14 cellular contexts compared by ENCODE assay signal in genomic region chr1:212486591-212486963, GRCh38. TPM values are rescaled to one million over a fixed set of nuclear protein-coding genes. Genes with fewer than 3 reads are reported as not detected.
A peak's percentile ranks its signal among the peaks of the same experiment; 100 is the strongest.
DNase-seq lines count a peak whose midpoint lies in the region; ATAC-seq and TF ChIP-seq lines count a peak whose summit lies in the region.
"Had no signal": no experiment of that assay in that cellular context is flagged by ENCODE, and none has a peak within 500 bp of the region (broad histone marks: within the 10 kb centered on the region; RNA-seq: fewer than 3 reads in every experiment).

No MANE protein-coding gene starts in this region.

- H3K9ac ChIP-seq in mucosa of rectum (ENCODE audit: low read depth in 1 of 2, low read length in 2 of 2) = no peak overlapping the region

- H3K27me3 ChIP-seq in cardiac muscle cell = no peaks in the 10 kb centered on the region
- no peaks in the 10 kb centered on the region for H3K27me3 ChIP-seq in brain microvascular endothelial cell (replicated peaks)
- H3K27me3 ChIP-seq in mucosa of rectum (ENCODE audit: control insufficient read depth in 2 of 2, insufficient read depth in 2 of 2, low read length in 2 of 2) = no peaks in the 10 kb centered on the region
- no peaks in the 10 kb centered on the region for H3K27me3 ChIP-seq in upper lobe of right lung
- H3K27me3 ChIP-seq: colonic mucosa, ovary, upper lobe of left lung had no signal

- no peaks in the 10 kb centered on the region for H3K9me3 ChIP-seq in cardiac muscle cell (ENCODE audit: low read depth)
- H3K9me3 ChIP-seq in mucosa of rectum (ENCODE audit: control insufficient read depth in 2 of 2, low read length in 2 of 2) = no peaks in the 10 kb centered on the region
- no peaks in the 10 kb centered on the region for H3K9me3 ChIP-seq in upper lobe of right lung
- H3K9me3 ChIP-seq: colonic mucosa, ovary, upper lobe of left lung had no signal

- intact Hi-C loops in cardiac septum (cut with DNase I) = no loop called here
- intact Hi-C loops in upper lobe of right lung (cut with DNase I) = no loop called here

- no peak overlapping the region for H3K4me3 ChIP-seq in cardiac muscle cell
- no peak overlapping the region for H3K4me3 ChIP-seq in brain microvascular endothelial cell (ENCODE audit: low read depth, low read length)
- H3K4me3 ChIP-seq in mucosa of rectum (ENCODE audit: low read length in 2 of 2) = no peak overlapping the region
- no peak overlapping the region for H3K4me3 ChIP-seq in upper lobe of right lung
- H3K4me3 ChIP-seq: colonic mucosa, ovary, upper lobe of left lung had no signal

- DNase-seq in cardiac muscle cell (ENCODE audit: low read depth in 1 of 2, low spot score in 1 of 2) (no peak), cardiac septum (ENCODE audit: low spot score) (no peak), brain microvascular endothelial cell (no peak), upper lobe of right lung (no peak)
- DNase-seq in activated CD4-positive, alpha-beta T cell treated with anti-CD3 and anti-CD28 coated beads, Interleukin-2, amount 50 U/mL, for 1 hour = no peak
- DNase-seq: activated effector memory CD4-positive, alpha-beta T cell treated with Interleukin-2 at 50 U/mL for 16 hours; CD4-positive, alpha-beta memory T cell; midbrain; ovary had no signal

- H3K27ac ChIP-seq in cardiac muscle cell (peak overlapping the region; percentile 39), brain microvascular endothelial cell (peak overlapping the region; percentile 79), mucosa of rectum (ENCODE audit: low read depth in 2 of 2, low read length in 2 of 2) (peak overlapping the region; percentile 17 to 34), upper lobe of right lung (peak overlapping the region; percentile 42)
- H3K27ac ChIP-seq: colonic mucosa, ovary had no signal

- TF ChIP-seq CTCF in cardiac muscle cell (IDR thresholded peaks at IDR 0.05; ENCODE audit: low read depth, low read length) (no peak), brain microvascular endothelial cell (IDR thresholded peaks at IDR 0.05; ENCODE audit: low read depth, low read length, missing control alignments) (no peak), upper lobe of right lung (IDR thresholded peaks at IDR 0.05) (no peak)

- in situ Hi-C loops in brain microvascular endothelial cell (cut with HindIII; ENCODE audit: low pct_ligation_motif_present, low sequenced_read_pairs) = no loop called here

- H3K36me3 ChIP-seq in cardiac muscle cell (no peaks in the 10 kb centered on the region), brain microvascular endothelial cell (replicated peaks) (no peaks in the 10 kb centered on the region), mucosa of rectum (ENCODE audit: control insufficient read depth in 2 of 2, insufficient read depth in 2 of 2, low read length in 2 of 2) (no peaks in the 10 kb centered on the region), upper lobe of right lung (no peaks in the 10 kb centered on the region)
- H3K36me3 ChIP-seq: colonic mucosa, ovary, upper lobe of left lung had no signal

- peaks cover 18% of the 10 kb centered on the region for H3K4me1 ChIP-seq in cardiac muscle cell (ENCODE audit: low read depth)
- H3K4me1 ChIP-seq in mucosa of rectum (ENCODE audit: control insufficient read depth in 2 of 2, insufficient read depth in 2 of 2, low read length in 2 of 2) = peaks cover 3 to 18% of the 10 kb centered on the region in 2 donors
- peaks cover 5% of the 10 kb centered on the region for H3K4me1 ChIP-seq in upper lobe of right lung
- H3K4me1 ChIP-seq: colonic mucosa had no signal

- no peak for ATAC-seq in upper lobe of right lung
- no peak for ATAC-seq in HG03175 (IDR thresholded peaks at IDR 0.05; ENCODE audit: unreplicated experiment)
- no peak for ATAC-seq in GM21367 (IDR thresholded peaks at IDR 0.05; ENCODE audit: unreplicated experiment)

RNA-seq across cellular contexts. Expression of gene NENF, which starts 53.9 kb away (rescaled TPM):
- total RNA-seq in cardiac muscle cell = 23.7 and 33.7 TPM in 2 replicates
- 34.6 and 48.3 TPM in 2 replicates for polyA plus RNA-seq in cardiac muscle cell
- total RNA-seq in cardiac septum = 116 TPM
- total RNA-seq in upper lobe of right lung = 45.6 TPM

Comparison
In these comparisons a context has a peak if more than half of its experiments do, and no peak if none do; other contexts are left out.
1. H3K27ac ChIP-seq: peak in every context shown above with its lines; median percentile 79 in brain microvascular endothelial cell; 42 in upper lobe of right lung; 39 in cardiac muscle cell; 26 in mucosa of rectum.